15 cellular contexts compared by ENCODE assay signal in the genomic region with DNA sequence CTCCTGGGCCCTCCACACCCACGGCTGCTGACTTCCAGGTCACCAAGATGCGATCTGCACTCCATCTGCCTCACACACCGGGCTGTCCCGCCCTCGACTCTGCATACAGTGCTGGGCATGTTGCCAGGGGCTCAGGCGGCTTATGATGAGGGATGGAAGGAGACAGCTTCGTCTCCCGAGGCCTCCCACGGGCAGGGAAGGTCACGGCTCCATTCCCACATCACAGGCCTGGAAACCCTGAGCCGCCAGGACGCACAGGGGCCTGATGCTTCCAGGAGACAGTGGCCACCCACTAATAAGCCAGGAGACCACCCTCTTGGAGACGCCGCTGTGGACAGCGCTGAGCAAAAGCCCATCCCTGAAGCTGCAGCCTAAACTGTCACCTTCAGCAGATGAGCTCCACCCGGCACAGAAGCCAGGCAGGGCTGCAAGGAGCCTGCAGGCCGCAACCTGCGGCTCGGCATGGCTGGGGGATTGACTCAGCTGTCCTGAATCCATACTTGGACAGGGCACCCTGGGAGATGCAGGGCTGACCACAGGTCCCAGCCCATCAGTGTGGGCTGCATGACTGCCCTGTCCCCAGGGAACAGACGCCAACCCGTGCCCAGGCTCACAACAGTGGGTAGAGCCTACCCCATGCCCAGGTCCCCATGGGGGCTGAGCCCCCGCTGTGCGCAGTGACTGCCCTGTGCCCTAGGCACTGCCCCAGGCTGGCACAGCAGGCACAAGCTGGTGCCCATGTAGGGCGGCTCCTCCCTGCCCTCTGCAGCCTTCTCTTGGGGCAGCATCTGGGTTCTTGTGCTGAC. TPM values are rescaled to one million over a fixed set of nuclear protein-coding genes. Genes with fewer than 3 reads are reported as not detected.
DNase-seq lines count a peak whose midpoint lies in the region; ATAC-seq, FAIRE-seq and TF ChIP-seq lines count a peak whose summit lies in the region.
"Had no signal": no experiment of that assay in that cellular context is flagged by ENCODE, and none has a peak within 500 bp of the region (broad histone marks: within the 10 kb centered on the region; RNA-seq: fewer than 3 reads in every experiment).

No MANE protein-coding gene starts in this region.

- H3K27ac ChIP-seq in RWPE2 (ENCODE audit: poor library complexity, severe bottlenecking) (peak overlapping the region; percentile 65), esophagus squamous epithelium (peak overlapping the region; percentile 72 to 85 (median 82)), small intestine (ENCODE audit: low read depth in 1 of 2, low read length in 1 of 2) (no peak overlapping the region)
- H3K27ac ChIP-seq: coronary artery, spleen had no signal

- H3K36me3 ChIP-seq in RWPE2 (ENCODE audit: low read depth) (peaks cover 100% of the 10 kb centered on the region), esophagus squamous epithelium (peaks cover 5 to 86% (median 6%) of the 10 kb centered on the region in 3 donors), small intestine (ENCODE audit: control insufficient read depth in 2 of 2, insufficient read depth in 2 of 2, low read length in 2 of 2) (peaks cover 9 to 13% of the 10 kb centered on the region in 2 donors)

- no peak for FAIRE-seq in small intestine (lab: Jason Lieb, UNC)

- H3K9me3 ChIP-seq in RWPE2 (ENCODE audit: severe bottlenecking) = no peaks in the 10 kb centered on the region
- no peaks in the 10 kb centered on the region for H3K9me3 ChIP-seq in esophagus squamous epithelium
- H3K9me3 ChIP-seq in small intestine (ENCODE audit: control insufficient read depth, low read depth) = no peaks in the 10 kb centered on the region
- H3K9me3 ChIP-seq: heart right ventricle, spleen had no signal

- TF ChIP-seq POLR2A in esophagus squamous epithelium (IDR thresholded peaks at IDR 0.05) = no peak

- ATAC-seq in Right ventricle myocardium superior (ENCODE audit: poor library complexity) = no peak
- ATAC-seq in Right ventricle myocardium inferior = no peak
- ATAC-seq in RWPE2 (ENCODE audit: low read depth) = no peak
- no peak for ATAC-seq in HG03039 (IDR thresholded peaks at IDR 0.05; ENCODE audit: unreplicated experiment)

- DNase-seq in Right ventricle myocardium superior = peak; percentile 66
- no peak for DNase-seq in Right ventricle myocardium inferior (ENCODE audit: missing footprints)
- DNase-seq in RWPE2 (ENCODE audit: low spot score) = no peak
- no peak for DNase-seq in esophagus squamous epithelium (lab: John Stamatoyannopoulos, UW)
- DNase-seq in small intestine = peak; percentile 51
- DNase-seq in hippocampal formation (lab: John Stamatoyannopoulos, UW) = no peak
- DNase-seq in NCI-H1092 (lab: John Stamatoyannopoulos, UW) = no peak
- DNase-seq: activated T-cell treated with anti-CD3 and anti-CD28 coated beads, Interleukin-2, amount 50 U/mL, for 72 hours; AML-193; spleen; stimulated activated naive CD4-positive, alpha-beta T cell; T-helper 2 cell had no signal

- H3K27me3 ChIP-seq in RWPE2 (ENCODE audit: insufficient read depth, poor library complexity, severe bottlenecking) (no peaks in the 10 kb centered on the region), esophagus squamous epithelium (peaks cover 0 to 29% (median 0%) of the 10 kb centered on the region in 4 donors), small intestine (ENCODE audit: control insufficient read depth in 2 of 2, insufficient read depth in 2 of 2, low read length in 2 of 2) (no peaks in the 10 kb centered on the region)
- H3K27me3 ChIP-seq: heart right ventricle, spleen had no signal

- H3K4me3 ChIP-seq in RWPE2 (ENCODE audit: severe bottlenecking) (no peak overlapping the region), esophagus squamous epithelium (peak overlapping the region in 2 of 4 donors; percentile 31 to 47), small intestine (ENCODE audit: low read depth in 1 of 2, low read length in 2 of 2) (no peak overlapping the region)
- H3K4me3 ChIP-seq: coronary artery, heart right ventricle, spleen had no signal

- peaks cover 3% of the 10 kb centered on the region for H3K4me1 ChIP-seq in RWPE2 (ENCODE audit: insufficient read depth, poor library complexity, severe bottlenecking)
- H3K4me1 ChIP-seq in esophagus squamous epithelium = peaks cover 29 to 99% (median 45%) of the 10 kb centered on the region in 3 donors
- H3K4me1 ChIP-seq in small intestine (ENCODE audit: control insufficient read depth in 2 of 2, insufficient read depth in 1 of 2, low read depth in 1 of 2, low read length in 1 of 2) = peaks cover 0 to 1% of the 10 kb centered on the region in 2 donors

- WGBS in esophagus squamous epithelium, 2 donors = 33 to 63% methylated on average over 1 to 3 of the region's 24 CpGs
- 59 to 72% (median 69%) methylated on average over 24 of the region's 24 CpGs for WGBS in small intestine, 3 donors

- intact Hi-C loops in Right ventricle myocardium superior (cut with DNase I) (no loop called here), Right ventricle myocardium inferior (cut with DNase I) (no loop called here), esophagus squamous epithelium (cut with DNase I) (no loop called here)

- TF ChIP-seq CTCF in RWPE2 (IDR thresholded peaks at IDR 0.05; ENCODE audit: poor library complexity, severe bottlenecking) (no peak), esophagus squamous epithelium (IDR thresholded peaks at IDR 0.05) (no peak)

RNA-seq across cellular contexts. Expression of gene SLC7A5, which starts 34.4 kb away (rescaled TPM):
- total RNA-seq in Right ventricle myocardium superior (3.9 TPM), Right ventricle myocardium inferior (3.3 TPM), esophagus squamous epithelium (100 to 1,000 TPM in 3 of 4 donors, 10 to 100 TPM in 1; 75.3 to 179 (median 145) TPM)
- 10 to 100 TPM in 1 of 3 donors, 1 to 10 TPM in 2; 3.6 to 82.2 (median 4.1) TPM for polyA plus RNA-seq in small intestine

Comparison
In these comparisons a context has a peak if more than half of its experiments do, and no peak if none do; other contexts are left out.
1. DNase-seq: peak in Right ventricle myocardium superior (single experiment) and small intestine (single experiment); none in Right ventricle myocardium inferior (single experiment), RWPE2 (single experiment), esophagus squamous epithelium (single experiment), hippocampal formation (0 of 2) and NCI-H1092 (single experiment).
2. H3K27ac ChIP-seq: peak in RWPE2 (single experiment) and esophagus squamous epithelium (4 of 4); none in small intestine (0 of 2).
3. RNA of gene SLC7A5, which starts 34.4 kb away (total RNA-seq): 75.3 to 179 TPM in esophagus squamous epithelium; 3.9 TPM in Right ventricle myocardium superior (single experiment) and 3.3 TPM in Right ventricle myocardium inferior (single experiment); every median in the first group is over 10 times any median in the second.